Comparison of ENCODE assay signal across 20 cellular contexts in genomic region chr3:30677347-30677685, GRCh38.
DNase-seq lines count a peak whose midpoint lies in the region; ATAC-seq, FAIRE-seq and TF ChIP-seq lines count a peak whose summit lies in the region.
"Had no signal": no experiment of that assay in that cellular context is flagged by ENCODE, and none has a peak within 500 bp of the region (broad histone marks: within the 10 kb centered on the region; RNA-seq: fewer than 3 reads in every experiment).

No MANE protein-coding gene starts in this region.

- peaks cover 38 to 51% of the 10 kb centered on the region in 2 experiments for H3K36me3 ChIP-seq in keratinocyte (ENCODE audit: control insufficient read depth in 2 of 2, extremely low read depth in 1 of 2, insufficient read depth in 2 of 2, low read length in 2 of 2)
- no peaks in the 10 kb centered on the region for H3K36me3 ChIP-seq in uterus

- no peak for TF ChIP-seq CTCF in keratinocyte (optimal IDR thresholded peaks at IDR 0.05 in 1 of 3, IDR thresholded peaks at IDR 0.05 in 1 of 3, conservative IDR thresholded peaks at IDR 0.05 in 1 of 3; ENCODE audit: extremely low read depth in 1 of 3, insufficient read depth in 2 of 3, low read length in 3 of 3)
- no peak for TF ChIP-seq CTCF in uterus (IDR thresholded peaks at IDR 0.05)

- no peaks in the 10 kb centered on the region for H3K27me3 Mint-ChIP-seq in activated naive CD4-positive, alpha-beta T cell treated with anti-CD3 and anti-CD28 coated beads, Interleukin-2, amount 50 U/mL, for 24 hours
- H3K27me3 Mint-ChIP-seq in T-cell = no peaks in the 10 kb centered on the region
- H3K27me3 Mint-ChIP-seq: brain had no signal

- H2AFZ ChIP-seq in keratinocyte (ENCODE audit: control insufficient read depth, low read length) = no peak overlapping the region

- FAIRE-seq in keratinocyte (lab: Jason Lieb, UNC) = peak; percentile 48
- FAIRE-seq: colon, endometrium, K562 had no signal

- H3K4me2 ChIP-seq in keratinocyte (ENCODE audit: control insufficient read depth, extremely low read depth, insufficient read depth, low read depth, low read length) = no peak overlapping the region

- H3K4me1 ChIP-seq in keratinocyte (ENCODE audit: control insufficient read depth, extremely low read depth, insufficient read depth, low read length) = peaks cover 29% of the 10 kb centered on the region
- H3K4me1 ChIP-seq in uterus = peaks cover 10 to 12% of the 10 kb centered on the region in 2 donors
- H3K4me1 ChIP-seq: SJCRH30 had no signal

- intact Hi-C loops in uterus (cut with DNase I; ENCODE audit: low total_unique reads) = no loop called here

- H3K27ac ChIP-seq in keratinocyte (ENCODE audit: control insufficient read depth, insufficient read depth, low read length) (no peak overlapping the region), uterus (peak overlapping the region; percentile 1 to 3)
- H3K27ac ChIP-seq: SJCRH30 had no signal

- H3K27me3 ChIP-seq in keratinocyte (ENCODE audit: control insufficient read depth, extremely low read depth, insufficient read depth, low read length) (no peaks in the 10 kb centered on the region), uterus (no peaks in the 10 kb centered on the region)
- H3K27me3 ChIP-seq: heart right ventricle, SJCRH30 had no signal

- peaks cover 98% of the 10 kb centered on the region for H3K4me1 Mint-ChIP-seq in activated naive CD4-positive, alpha-beta T cell treated with anti-CD3 and anti-CD28 coated beads, Interleukin-2, amount 50 U/mL, for 24 hours
- H3K4me1 Mint-ChIP-seq in T-cell = peaks cover 95 to 98% (median 96%) of the 10 kb centered on the region in 3 donors

- no peak for TF ChIP-seq POLR2A in uterus (IDR thresholded peaks at IDR 0.05)

- dilution Hi-C loops in keratinocyte (cut with MboI; ENCODE audit: extremely low pct_ligation_motif_present, low sequenced_read_pairs) = no loop called here

- peaks cover 8% of the 10 kb centered on the region for H3K9me3 Mint-ChIP-seq in activated naive CD4-positive, alpha-beta T cell treated with anti-CD3 and anti-CD28 coated beads, Interleukin-2, amount 50 U/mL, for 24 hours
- H3K9me3 Mint-ChIP-seq in T-cell = no peaks in the 10 kb centered on the region

- CTCF ChIA-PET in T-cell (lab: Charles Lee) = interaction anchor here (0.8 to 1.6 kb wide), 4 partner anchors 11 to 91 kb away, joined by 3 read pairs; no protein-coding TSS in a partner anchor

- no peak overlapping the region for H3K9ac ChIP-seq in keratinocyte (ENCODE audit: control insufficient read depth, extremely low read depth, insufficient read depth, low read length)

- peaks cover 9% of the 10 kb centered on the region for H4K20me1 ChIP-seq in keratinocyte (ENCODE audit: control insufficient read depth, extremely low read depth, insufficient read depth, low read length)

- no peak overlapping the region for H3K4me3 ChIP-seq in keratinocyte (ENCODE audit: control insufficient read depth in 2 of 3, extremely low read depth in 1 of 3, insufficient read depth in 2 of 3, low read depth in 1 of 3, low read length in 3 of 3)
- H3K4me3 ChIP-seq in uterus = no peak overlapping the region
- H3K4me3 ChIP-seq: heart right ventricle, K562, lung, SJCRH30 had no signal

- POLR2A ChIA-PET in T-cell (lab: Charles Lee) = interaction anchor here in 1 of 2 donors (0.7 to 1.1 kb wide), 3 partner anchors 13 to 41 kb away, joined by 3 read pairs; no protein-coding TSS in a partner anchor

- H3K9me1 ChIP-seq in keratinocyte (ENCODE audit: control insufficient read depth, extremely low read depth, insufficient read depth, low read length) = peaks cover 2% of the 10 kb centered on the region

- H3K36me3 Mint-ChIP-seq in activated naive CD4-positive, alpha-beta T cell treated with anti-CD3 and anti-CD28 coated beads, Interleukin-2, amount 50 U/mL, for 24 hours = peaks cover 77% of the 10 kb centered on the region
- H3K36me3 Mint-ChIP-seq in T-cell = peaks cover 89% of the 10 kb centered on the region

- peaks cover 82% of the 10 kb centered on the region for H3K79me2 ChIP-seq in keratinocyte (ENCODE audit: control insufficient read depth, insufficient read depth, low read length)

- peak overlapping the region; percentile 96 for H3K27ac Mint-ChIP-seq in activated naive CD4-positive, alpha-beta T cell treated with anti-CD3 and anti-CD28 coated beads, Interleukin-2, amount 50 U/mL, for 24 hours
- peak overlapping the region; percentile 72 to 95 for H3K27ac Mint-ChIP-seq in T-cell

- no peak for DNase-seq in activated naive CD4-positive, alpha-beta T cell treated with Interleukin-2 at 50 U/mL for 16 hours
- DNase-seq in T-cell (no peak), keratinocyte (ENCODE audit: low read depth, low spot score) (no peak), uterus (no peak), NCI-H2029 (lab: John Stamatoyannopoulos, UW) (no peak)
- DNase-seq: activated CD8-positive, alpha-beta memory T cell treated with anti-CD3 and anti-CD28 coated beads, Interleukin-2, amount 50 U/mL, for 48 hours; heart right ventricle; NCI-H187; NCI-H2227 treated with DMSO at 0.1 percent for 48 hours; NCI-H82; PC-3; posterior cingulate gyrus; SJCRH30 had no signal

- no peaks in the 10 kb centered on the region for H3K9me3 ChIP-seq in keratinocyte (ENCODE audit: control insufficient read depth, low read depth, low read length)
- no peaks in the 10 kb centered on the region for H3K9me3 ChIP-seq in uterus
- H3K9me3 ChIP-seq: heart right ventricle, SJCRH30 had no signal

- ATAC-seq in T-cell (replicated peaks in 1 of 4) (no peak), GM19463 (IDR thresholded peaks at IDR 0.05; ENCODE audit: unreplicated experiment) (no peak)
- ATAC-seq: heart right ventricle, K562, PC-3 had no signal

- H3K4me3 Mint-ChIP-seq in activated naive CD4-positive, alpha-beta T cell treated with anti-CD3 and anti-CD28 coated beads, Interleukin-2, amount 50 U/mL, for 24 hours = peak overlapping the region; percentile 77
- H3K4me3 Mint-ChIP-seq in T-cell = peak overlapping the region; percentile 4 to 53 (median 44)
- H3K4me3 Mint-ChIP-seq: brain had no signal
